ENCODE assay signal across 1 cellular context in genomic region chr1:205484985-205485967, GRCh38.
A peak's percentile ranks its signal among the peaks of the same experiment; 100 is the strongest.
TF ChIP-seq lines count a peak whose summit lies in the region.

No MANE protein-coding gene starts in this region.

TF ChIP-seq in HepG2, 621 proteins besides CTCF, POLR2A, EP300 and RAD21 (continued from another document):
- peak; percentile 34 for TF ChIP-seq ASH2L (IDR thresholded peaks at IDR 0.05; ENCODE audit: insufficient read length, low read depth, low read length)
- TF ChIP-seq FOXK2 (IDR thresholded peaks at IDR 0.05), result peak; percentile 85
- no peak for TF ChIP-seq TFDP2 (CRISPR knock-in tag; IDR thresholded peaks at IDR 0.05)
- peak; percentile 34 to 64; a peak in 3 of 4 replicates for TF ChIP-seq NR2F1 (CRISPR knock-in tag; IDR thresholded peaks at IDR 0.05)
- TF ChIP-seq ARID4A (CRISPR knock-in tag; IDR thresholded peaks at IDR 0.05; ENCODE audit: borderline replicate concordance), result peak; percentile 52; the same call in 1 of the 2 replicates
- TF ChIP-seq HOXA5 (CRISPR knock-in tag; IDR thresholded peaks at IDR 0.05), result peak; percentile 67; the same call in 1 of the 2 replicates
- no peak for TF ChIP-seq ZFP62 (CRISPR knock-in tag; IDR thresholded peaks at IDR 0.05)
- TF ChIP-seq E2F2 (CRISPR knock-in tag; IDR thresholded peaks at IDR 0.05; ENCODE audit: borderline replicate concordance), result no peak
